In genomic region chr1:28369518-28370219, GRCh38 we compare ENCODE assay signal across 8 cellular contexts. TPM values are rescaled to one million over a fixed set of nuclear protein-coding genes. Genes with fewer than 3 reads are reported as not detected.
DNase-seq lines count a peak whose midpoint lies in the region; ATAC-seq and TF ChIP-seq lines count a peak whose summit lies in the region.

TSS of gene PHACTR4 (plus strand) at chr1:28369740. CDS start at chr1:28407448, 37,708 bp downstream.

- ATAC-seq in GM19351 (IDR thresholded peaks at IDR 0.05; ENCODE audit: unreplicated experiment) = peak; percentile 87
- peak; percentile 88 for ATAC-seq in HG03521 (IDR thresholded peaks at IDR 0.05; ENCODE audit: unreplicated experiment)
- peak; percentile 92 to 97 (median 94) for ATAC-seq in right lobe of liver

- POLR2A ChIA-PET in activated CD4-positive, alpha-beta memory T cell treated with anti-CD3 and anti-CD28 coated beads for 36 hours (lab: Charles Lee) = interaction anchor here (0.6 to 1.2 kb wide), 5 partner anchors 41 to 155 kb away, joined by 3 to 4 read pairs (median 3); partner anchors contain the start of gene MED18

- H3K27ac ChIP-seq in dorsolateral prefrontal cortex (peak within 1 kb of the TSS; percentile 55 to 97 (median 91)), right lobe of liver (peak within 1 kb of the TSS; percentile 84 to 88 (median 85))

- peaks cover 25% of the 10 kb centered on the region for H3K4me1 Mint-ChIP-seq in activated CD4-positive, alpha-beta memory T cell treated with anti-CD3 and anti-CD28 coated beads for 36 hours (ENCODE audit: low read depth)

- intact Hi-C loops in activated CD4-positive, alpha-beta memory T cell treated with anti-CD3 and anti-CD28 coated beads for 36 hours (cut with micrococcal nuclease) = loop anchor here (1.0 to 2.0 kb wide), 2 partner anchors 41 to 121 kb away; partner anchors contain the start of gene MED18
- intact Hi-C loops in dorsolateral prefrontal cortex (cut with DNase I) (loop anchor here (2.0 to 10.0 kb wide), 6 partner anchors 37 to 235 kb away; partner anchors contain the start of genes MED18 (in 1 of the 2) and RCC1 (in 1 of the 2)), right lobe of liver (cut with DNase I) (no loop called here)

- H3K27me3 ChIP-seq in dorsolateral prefrontal cortex (no peaks in the 10 kb centered on the region), right lobe of liver (no peaks in the 10 kb centered on the region)

- H3K36me3 ChIP-seq in right lobe of liver = no peaks in the 10 kb centered on the region

- no peaks in the 10 kb centered on the region for H3K27me3 Mint-ChIP-seq in activated CD4-positive, alpha-beta memory T cell treated with anti-CD3 and anti-CD28 coated beads for 36 hours

- DNase-seq in C1 segment of cervical spinal cord (lab: John Stamatoyannopoulos, UW) (peak; percentile 40 to 90 (median 82)), NCI-H748 treated with DMSO at 0.1 percent for 48 hours (lab: John Stamatoyannopoulos, UW) (peak; percentile 84), dorsolateral prefrontal cortex (peak; percentile 84 to 94 (median 92)), right lobe of liver (peak; percentile 94 to 97 (median 97))
- peak; percentile 90 for DNase-seq in activated CD4-positive, alpha-beta memory T cell treated with anti-CD3 and anti-CD28 coated beads for 36 hours
- DNase-seq in stimulated activated CD4-positive, alpha-beta T cell treated with anti-CD3 and anti-CD28 coated beads, Interleukin-4, amount 100 ng/mL, for 24 hours = peak; percentile 85

- TF ChIP-seq POLR2A in right lobe of liver (IDR thresholded peaks at IDR 0.05) = peak; percentile 90

- H3K4me3 Mint-ChIP-seq in activated CD4-positive, alpha-beta memory T cell treated with anti-CD3 and anti-CD28 coated beads for 36 hours = peak within 1 kb of the TSS; percentile 94

- CTCF ChIA-PET in activated CD4-positive, alpha-beta memory T cell treated with anti-CD3 and anti-CD28 coated beads for 36 hours (lab: Charles Lee) = interaction anchor here (1.0 to 4.1 kb wide), 4 partner anchors 10 to 121 kb away, joined by 3 to 26 read pairs (median 8); no protein-coding TSS in a partner anchor

- peak within 1 kb of the TSS; percentile 86 for H3K27ac Mint-ChIP-seq in activated CD4-positive, alpha-beta memory T cell treated with anti-CD3 and anti-CD28 coated beads for 36 hours

- WGBS in right lobe of liver (ENCODE audit: insufficient coverage, low coverage, low lambda C conversion rate, missing lambda C conversion rate) = 0% methylated on average over 15 of the region's 60 CpGs

- no peaks in the 10 kb centered on the region for H3K9me3 Mint-ChIP-seq in activated CD4-positive, alpha-beta memory T cell treated with anti-CD3 and anti-CD28 coated beads for 36 hours

- TF ChIP-seq CTCF in dorsolateral prefrontal cortex (IDR thresholded peaks at IDR 0.05 in 54 of 56, conservative IDR thresholded peaks at IDR 0.05 in 2 of 56; ENCODE audit: low read depth in 1 of 56, partially characterized antibody in 56 of 56) (peak in 27 of 56 donors; percentile 6 to 49 (median 25)), right lobe of liver (IDR thresholded peaks at IDR 0.05) (no peak)

- no peaks in the 10 kb centered on the region for H3K36me3 Mint-ChIP-seq in activated CD4-positive, alpha-beta memory T cell treated with anti-CD3 and anti-CD28 coated beads for 36 hours

- H3K4me1 ChIP-seq in right lobe of liver = peaks cover 0 to 43% (median 0%) of the 10 kb centered on the region in 4 donors

- H3K4me3 ChIP-seq in dorsolateral prefrontal cortex (peak within 1 kb of the TSS; percentile 62 to 99 (median 92)), right lobe of liver (peak within 1 kb of the TSS; percentile 72 to 84 (median 81))

- no peaks in the 10 kb centered on the region for H3K9me3 ChIP-seq in right lobe of liver

RNA-seq across cellular contexts. Expression of gene PHACTR4, which starts in this region (rescaled TPM):
- 10 to 100 TPM; 19.5 to 21.5 TPM for total RNA-seq in activated CD4-positive, alpha-beta memory T cell treated with anti-CD3 and anti-CD28 coated beads for 36 hours
- 10 to 100 TPM; 15.7 to 44.9 (median 26.5) TPM for total RNA-seq in dorsolateral prefrontal cortex
- total RNA-seq in right lobe of liver = 10 to 100 TPM; 16.1 to 25.8 (median 23.3) TPM

Comparison
In these comparisons a context has a peak if more than half of its experiments do, and no peak if none do; other contexts are left out.
1. Peak in every context shown above with its lines: DNase-seq, ATAC-seq, H3K4me3 ChIP-seq and H3K27ac ChIP-seq.
2. intact Hi-C loops: an anchor here in activated CD4-positive, alpha-beta memory T cell treated with anti-CD3 and anti-CD28 coated beads for 36 hours (1.0 to 2.0 kb wide) and dorsolateral prefrontal cortex (2.0 to 10.0 kb wide); none called in right lobe of liver.